Comparison of ENCODE assay signal across 27 cellular contexts in genomic region chr2:9815076-9815475, GRCh38.
"Had no signal": no experiment of that assay in that cellular context is flagged by ENCODE, and none has a peak within 500 bp of the region (broad histone marks: within the 10 kb centered on the region; RNA-seq: fewer than 3 reads in every experiment).

No MANE protein-coding gene starts in this region.

- ATAC-seq: activated naive CD4-positive, alpha-beta T cell treated with anti-CD3 and anti-CD28 coated beads, Interleukin-2, amount 50 U/mL, for 72 hours; activated naive CD8-positive, alpha-beta T cell treated with anti-CD3 and anti-CD28 coated beads, Interleukin-2, amount 50 U/mL, for 24 hours; body of pancreas; Panc1; Right ventricle myocardium inferior; T-cell had no signal

- DNase-seq: activated CD4-positive, alpha-beta memory T cell treated with anti-CD3 and anti-CD28 coated beads for 36 hours; activated CD4-positive, alpha-beta T cell treated with anti-CD3 and anti-CD28 coated beads, Interleukin-2, amount 10 ng/mL, durations not matched to agents 7 days and 5 days; activated CD4-positive, CD25-positive, alpha-beta regulatory T cell; activated effector memory CD4-positive, alpha-beta T cell treated with Interleukin-2 at 50 U/mL for 16 hours; activated naive CD4-positive, alpha-beta T cell; activated naive CD8-positive, alpha-beta T cell treated with anti-CD3 and anti-CD28 coated beads, Interleukin-2, amount 50 U/mL, for 24 hours; activated T-cell treated with anti-CD3 and anti-CD28 coated beads, Interleukin-2, amount 50 U/mL, for 24 hours; amniotic stem cell; body of pancreas; central memory CD4-positive, alpha-beta T cell; KG1; NCI-H1092 treated with DMSO at 0.1 percent for 48 hours; NCI-H1417 treated with DMSO at 0.1 percent for 48 hours; NCI-H1694; NCI-H2029; NCI-H345; NCI-H510A; NCI-H526 treated with DMSO at 0.1 percent for 48 hours; NK-92 treated with Interleukin-12 subunit alpha and Interleukin-12 subunit beta, amount 100 ng/mL, for 24 hours; OCI-M1; RPMI8226; T-cell; T-helper 2 cell; T1000 had no signal
